ENCODE assay signal across 10 cellular contexts in genomic region chr6:117317261-117317660, GRCh38. TPM values are rescaled to one million over a fixed set of nuclear protein-coding genes. Genes with fewer than 3 reads are reported as not detected.
DNase-seq lines count a peak whose midpoint lies in the region; ATAC-seq and TF ChIP-seq lines count a peak whose summit lies in the region.
"Had no signal": no experiment of that assay in that cellular context is flagged by ENCODE, and none has a peak within 500 bp of the region (broad histone marks: within the 10 kb centered on the region; RNA-seq: fewer than 3 reads in every experiment).

No MANE protein-coding gene starts in this region.

- no peaks in the 10 kb centered on the region for H3K4me1 Mint-ChIP-seq in progenitor cell of endocrine pancreas (ENCODE audit: low read depth)

- TF ChIP-seq POLR2A in suprapubic skin (IDR thresholded peaks at IDR 0.05) = no peak

- H3K27ac Mint-ChIP-seq in progenitor cell of endocrine pancreas = no peak overlapping the region
- H3K27ac Mint-ChIP-seq: activated CD4-positive, alpha-beta memory T cell treated with anti-CD3 and anti-CD28 coated beads for 36 hours had no signal

- H3K36me3 Mint-ChIP-seq in progenitor cell of endocrine pancreas (ENCODE audit: insufficient read depth) = no peaks in the 10 kb centered on the region
- H3K36me3 Mint-ChIP-seq: activated CD4-positive, alpha-beta memory T cell treated with anti-CD3 and anti-CD28 coated beads for 36 hours had no signal

- no peak overlapping the region for H3K4me2 ChIP-seq in mammary epithelial cell (ENCODE audit: insufficient read depth, low read depth, low read length)

- 33% methylated on average over 4 of the region's 4 CpGs for WGBS in mammary epithelial cell (ENCODE audit: low coverage, missing lambda C conversion rate)
- WGBS in suprapubic skin = 37% methylated on average over 4 of the region's 4 CpGs

- H3K4me3 ChIP-seq in mammary epithelial cell (replicated peaks in 1 of 3; ENCODE audit: insufficient read depth in 1 of 3, low read depth in 2 of 3, low read length in 3 of 3) (no peak overlapping the region), suprapubic skin (no peak overlapping the region)

- H3K4me1 ChIP-seq in mammary epithelial cell (ENCODE audit: insufficient read depth, low read length) (no peaks in the 10 kb centered on the region), suprapubic skin (no peaks in the 10 kb centered on the region)

- TF ChIP-seq EP300 in suprapubic skin (IDR thresholded peaks at IDR 0.05) = no peak

- H3K27ac ChIP-seq in mammary epithelial cell (ENCODE audit: insufficient read depth, low read depth, low read length) (no peak overlapping the region), suprapubic skin (no peak overlapping the region)

- no peaks in the 10 kb centered on the region for H3K27me3 Mint-ChIP-seq in progenitor cell of endocrine pancreas
- H3K27me3 Mint-ChIP-seq: activated CD4-positive, alpha-beta memory T cell treated with anti-CD3 and anti-CD28 coated beads for 36 hours had no signal

- no peaks in the 10 kb centered on the region for H4K20me1 ChIP-seq in mammary epithelial cell (ENCODE audit: insufficient read depth, low read length)

- in situ Hi-C loops in mammary epithelial cell (cut with MboI; ENCODE audit: low sequenced_read_pairs in 2 of 2) = loop anchor here (10.0 to 25.0 kb wide), 3 partner anchors 342 to 530 kb away; no protein-coding TSS in a partner anchor

- H2AFZ ChIP-seq in mammary epithelial cell (ENCODE audit: low read depth, low read length) = no peak overlapping the region

- no peaks in the 10 kb centered on the region for H3K9me3 Mint-ChIP-seq in progenitor cell of endocrine pancreas (ENCODE audit: low read depth)
- H3K9me3 Mint-ChIP-seq: activated CD4-positive, alpha-beta memory T cell treated with anti-CD3 and anti-CD28 coated beads for 36 hours had no signal

- dilution Hi-C loops in mammary epithelial cell (cut with HindIII; ENCODE audit: low sequenced_read_pairs) = no loop called here

- H3K9ac ChIP-seq in mammary epithelial cell (ENCODE audit: insufficient read depth, low read length) = no peak overlapping the region

- ATAC-seq in GM21619 (IDR thresholded peaks at IDR 0.05; ENCODE audit: unreplicated experiment) = no peak

- no peaks in the 10 kb centered on the region for H3K79me2 ChIP-seq in mammary epithelial cell (ENCODE audit: insufficient read depth, low read length)

- H3K36me3 ChIP-seq in mammary epithelial cell (ENCODE audit: insufficient read depth, low read length) = no peaks in the 10 kb centered on the region
- H3K36me3 ChIP-seq in suprapubic skin = no peaks in the 10 kb centered on the region

- no peaks in the 10 kb centered on the region for H3K9me3 ChIP-seq in mammary epithelial cell (replicated peaks; ENCODE audit: insufficient read depth, low read length)
- no peaks in the 10 kb centered on the region for H3K9me3 ChIP-seq in suprapubic skin

- intact Hi-C loops in mammary epithelial cell (cut with micrococcal nuclease) = loop anchor here (1.0 to 5.0 kb wide), 5 partner anchors 35 to 535 kb away; no protein-coding TSS in a partner anchor

- CTCF ChIA-PET in mammary epithelial cell (lab: Charles Lee; ENCODE audit: low non-redundant PET) = interaction anchor here (0.7 kb wide), 1 partner anchor 329 kb away, joined by 3 read pairs; no protein-coding TSS in a partner anchor

- peak; percentile 59 for TF ChIP-seq CTCF in LNCAP (IDR thresholded peaks at IDR 0.05)
- peak; percentile 62 to 67 for TF ChIP-seq CTCF in mammary epithelial cell (conservative IDR thresholded peaks at IDR 0.05 in 1 of 2, IDR thresholded peaks at IDR 0.05 in 1 of 2; ENCODE audit: extremely low read depth in 1 of 2, insufficient read depth in 1 of 2, low read depth in 1 of 2, low read length in 2 of 2)
- TF ChIP-seq CTCF in progenitor cell of endocrine pancreas (IDR thresholded peaks at IDR 0.05; ENCODE audit: unreplicated experiment) = peak; percentile 65
- TF ChIP-seq CTCF in suprapubic skin (IDR thresholded peaks at IDR 0.05) = no peak

- H3K4me3 Mint-ChIP-seq in progenitor cell of endocrine pancreas (ENCODE audit: low read depth) = no peak overlapping the region
- H3K4me3 Mint-ChIP-seq: activated CD4-positive, alpha-beta memory T cell treated with anti-CD3 and anti-CD28 coated beads for 36 hours had no signal

- H3K27me3 ChIP-seq in mammary epithelial cell (ENCODE audit: insufficient read depth, low read length) (no peaks in the 10 kb centered on the region), suprapubic skin (no peaks in the 10 kb centered on the region)

- peak; percentile 4 to 76 (median 27) for DNase-seq in NCI-H1417 (lab: John Stamatoyannopoulos, UW)
- no peak for DNase-seq in NCI-H1417 treated with DMSO at 0.1 percent for 48 hours (lab: John Stamatoyannopoulos, UW)
- peak; percentile 19 for DNase-seq in mammary epithelial cell
- DNase-seq in progenitor cell of endocrine pancreas (ENCODE audit: low spot score, unreplicated experiment) = no peak
- DNase-seq in suprapubic skin (ENCODE audit: low spot score in 2 of 2) = no peak
- no peak for DNase-seq in NOMO-1 treated with DMSO at 0.1 percent for 48 hours (lab: John Stamatoyannopoulos, UW; ENCODE audit: unreplicated experiment)
- DNase-seq: activated CD4-positive, alpha-beta memory T cell treated with anti-CD3 and anti-CD28 coated beads for 36 hours; head of caudate nucleus had no signal

- no TSS peak for BruUV-seq in mammary epithelial cell (replicated peaks; lab: Mats Ljungman, UMichigan)

RNA-seq across cellular contexts. Expression of gene VGLL2, which starts 51.9 kb away (rescaled TPM):
- total RNA-seq in mammary epithelial cell = not detected
- not detected for polyA plus RNA-seq in mammary epithelial cell
- polyA minus RNA-seq in mammary epithelial cell = not detected
- 0.49 TPM in 1 of 2 replicates, not detected in the other for total RNA-seq in progenitor cell of endocrine pancreas
- not detected for total RNA-seq in suprapubic skin
- total RNA-seq: activated CD4-positive, alpha-beta memory T cell treated with anti-CD3 and anti-CD28 coated beads for 36 hours had no signal

Comparison
In these comparisons a context has a peak if more than half of its experiments do, and no peak if none do; other contexts are left out.
1. DNase-seq: peak in NCI-H1417 (3 of 3) and mammary epithelial cell (single experiment); none in NCI-H1417 treated with DMSO at 0.1 percent for 48 hours (single experiment), progenitor cell of endocrine pancreas (single experiment), suprapubic skin (0 of 2) and NOMO-1 treated with DMSO at 0.1 percent for 48 hours (single experiment).
2. CTCF ChIP-seq: peak in LNCAP (single experiment), mammary epithelial cell (2 of 2) and progenitor cell of endocrine pancreas (single experiment); none in suprapubic skin (0 of 2).